2 cellular contexts compared by ENCODE assay signal in genomic region chr22:44464000-44464399, GRCh38.
TF ChIP-seq lines count a peak whose summit lies in the region.

No MANE protein-coding gene starts in this region.

TF ChIP-seq in HepG2, 621 proteins besides CTCF, POLR2A, EP300 and RAD21:
- TF ChIP-seq NFE2L2 (IDR thresholded peaks at IDR 0.05; ENCODE audit: low read length): peak; percentile 38; the same call in 1 of the 2 replicates
- TF ChIP-seq MAFK (conservative IDR thresholded peaks at IDR 0.05 in 1 of 2, IDR thresholded peaks at IDR 0.05 in 1 of 2; ENCODE audit: low read length in 2 of 2): peak in 1 of 2 experiments; percentile 34; a peak in 2 of 4 replicates
- TF ChIP-seq ZEB1 (IDR thresholded peaks at IDR 0.05; ENCODE audit: insufficient replicate concordance, low read depth): no peak

TF ChIP-seq in K562, 482 proteins besides CTCF, POLR2A, EP300 and RAD21:
- TF ChIP-seq MAFG (tag; conservative IDR thresholded peaks at IDR 0.05) (peak; percentile 59), C11orf30 (IDR thresholded peaks at IDR 0.05; ENCODE audit: low read depth) (peak; percentile 53; the same call in 1 of the 2 replicates), ZNF316 (IDR thresholded peaks at IDR 0.05) (peak; percentile 57), E2F8 (IDR thresholded peaks at IDR 0.05; ENCODE audit: low read depth, partially characterized antibody) (no peak), ELF4 (CRISPR knock-in tag; IDR thresholded peaks at IDR 0.05) (no peak), NFE2L1 (tag; IDR thresholded peaks at IDR 0.05; ENCODE audit: borderline replicate concordance, low read depth) (peak; percentile 13; the same call in 1 of the 2 replicates), MAFF (IDR thresholded peaks at IDR 0.05; ENCODE audit: low read length) (peak; percentile 47; the same call in 1 of the 2 replicates), NFE2 (IDR thresholded peaks at IDR 0.05; ENCODE audit: low read depth) (peak; percentile 47)
